ENCODE assay signal across 1 cellular context in genomic region chr10:13631594-13631993, GRCh38.
TF ChIP-seq lines count a peak whose summit lies in the region.

No MANE protein-coding gene starts in this region.

TF ChIP-seq in HepG2, 621 proteins besides CTCF, POLR2A, EP300 and RAD21:
- TF ChIP-seq ZNF879 (CRISPR knock-in tag; IDR thresholded peaks at IDR 0.05) (no peak), ZBTB3 (CRISPR knock-in tag; IDR thresholded peaks at IDR 0.05; ENCODE audit: borderline replicate concordance, low read depth) (no peak), NFKB2 (CRISPR knock-in tag; IDR thresholded peaks at IDR 0.05; ENCODE audit: borderline replicate concordance) (no peak), CEBPB (IDR thresholded peaks at IDR 0.05; ENCODE audit: borderline replicate concordance, low read depth, low read length) (no peak), SKI (IDR thresholded peaks at IDR 0.05; ENCODE audit: partially characterized antibody) (no peak), TARDBP (CRISPR knock-in tag; IDR thresholded peaks at IDR 0.05) (no peak), IRF1 (CRISPR knock-in tag; IDR thresholded peaks at IDR 0.05; ENCODE audit: low read depth) (no peak), NKX3-1 (CRISPR knock-in tag; IDR thresholded peaks at IDR 0.05) (no peak), PAF1 (CRISPR knock-in tag; IDR thresholded peaks at IDR 0.05) (no peak), RBM22 (optimal IDR thresholded peaks at IDR 0.05; ENCODE audit: low read length) (no peak), ZNF317 (CRISPR knock-in tag; IDR thresholded peaks at IDR 0.05) (no peak), KDM4B (CRISPR knock-in tag; IDR thresholded peaks at IDR 0.05) (no peak), ZNF709 (CRISPR knock-in tag; IDR thresholded peaks at IDR 0.05) (no peak), GATA4 (IDR thresholded peaks at IDR 0.05; ENCODE audit: borderline replicate concordance, low read depth) (no peak), ZNF232 (CRISPR knock-in tag; IDR thresholded peaks at IDR 0.05; ENCODE audit: borderline replicate concordance) (no peak), ZGPAT (CRISPR knock-in tag; IDR thresholded peaks at IDR 0.05) (no peak)
